ENCODE assay signal across 8 cellular contexts in the genomic region with DNA sequence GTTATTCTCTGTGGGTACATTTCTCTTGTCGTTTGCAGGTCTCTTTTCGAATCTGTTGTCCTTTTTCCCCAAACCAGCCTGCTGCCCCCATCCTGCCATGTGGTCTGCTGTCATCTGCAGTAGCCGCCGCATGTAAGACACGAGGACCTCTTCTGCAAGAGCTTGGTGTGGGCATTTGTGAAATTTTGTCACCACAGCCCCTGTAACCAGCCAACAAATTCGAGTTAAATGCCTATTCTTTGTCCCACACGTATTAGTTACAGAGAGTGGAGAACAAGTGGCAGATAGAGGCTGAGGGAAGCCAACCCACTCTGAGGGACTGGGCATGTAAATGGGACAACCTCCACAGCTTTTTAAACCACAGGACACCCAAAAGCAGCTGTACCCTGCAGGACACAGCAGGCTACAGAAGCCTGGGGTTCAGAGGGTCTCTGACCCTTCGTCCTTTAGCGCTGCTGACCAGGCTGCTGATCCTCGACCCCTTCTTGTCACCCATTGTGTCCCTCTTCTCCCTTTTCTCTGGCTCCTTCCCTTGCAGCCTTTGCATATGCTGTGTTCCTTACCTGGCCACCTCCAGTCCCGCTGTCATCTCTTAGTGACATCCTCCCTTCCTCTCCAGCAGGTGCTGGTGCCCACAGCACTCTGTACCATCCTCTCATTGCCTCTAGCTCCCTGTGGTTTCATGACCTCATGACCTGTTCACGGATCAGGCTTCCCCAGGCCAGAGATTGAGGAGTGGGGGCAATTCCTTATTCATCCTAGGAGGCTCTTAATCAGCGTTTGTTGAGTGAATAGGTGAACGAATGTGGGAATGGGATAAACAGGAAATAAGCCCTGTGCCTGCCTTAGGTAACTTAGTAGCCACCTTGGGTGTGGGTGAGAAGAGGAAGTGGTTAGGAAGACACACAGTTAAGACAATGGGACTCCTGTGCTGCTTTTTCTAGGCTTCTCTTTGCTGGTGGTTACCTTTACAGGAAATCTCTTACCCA. TPM values are rescaled to one million over a fixed set of nuclear protein-coding genes. Genes with fewer than 3 reads are reported as not detected.
A peak's percentile ranks its signal among the peaks of the same experiment; 100 is the strongest.
DNase-seq lines count a peak whose midpoint lies in the region; ATAC-seq and TF ChIP-seq lines count a peak whose summit lies in the region.

No MANE protein-coding gene starts in this region.

- 72% methylated on average over 14 of the region's 14 CpGs for WGBS in SK-N-SH (ENCODE audit: low lambda C conversion rate)

- no peaks in the 10 kb centered on the region for H3K9me3 Mint-ChIP-seq in Calu3 (ENCODE audit: low read depth, unreplicated experiment)
- H3K9me3 Mint-ChIP-seq in effector memory CD8-positive, alpha-beta T cell, result no peaks in the 10 kb centered on the region

- H3K36me3 ChIP-seq in SK-N-SH (replicated peaks in 1 of 2; ENCODE audit: control insufficient read depth in 1 of 2, insufficient read depth in 2 of 2, low read length in 1 of 2) (no peaks in the 10 kb centered on the region), tibial artery (peaks cover 0 to 5% (median 0%) of the 10 kb centered on the region in 3 donors)

- H3K9me2 ChIP-seq in SK-N-SH, result no peaks in the 10 kb centered on the region

- no peak overlapping the region for H2AFZ ChIP-seq in SK-N-SH (ENCODE audit: low read depth)

- POLR2A ChIA-PET in SK-N-SH (lab: Yijun Ruan, JAX), result no interaction called here

- no peak for TF ChIP-seq EP300 in SK-N-SH (IDR thresholded peaks at IDR 0.05; ENCODE audit: borderline replicate concordance in 1 of 2, low read depth in 1 of 2, low read length in 1 of 2)

- no peaks in the 10 kb centered on the region for H3K27me3 ChIP-seq in SK-N-SH (ENCODE audit: insufficient read depth)
- H3K27me3 ChIP-seq in tibial artery, result no peaks in the 10 kb centered on the region

- H3F3A ChIP-seq in SK-N-SH (replicated peaks; ENCODE audit: insufficient read depth), result peaks cover 14% of the 10 kb centered on the region

- ATAC-seq in HG02852 (IDR thresholded peaks at IDR 0.05; ENCODE audit: unreplicated experiment), result peak; percentile 60
- peak; percentile 83 for ATAC-seq in effector memory CD8-positive, alpha-beta T cell (replicated peaks)

- no peak overlapping the region for H3K4me2 ChIP-seq in SK-N-SH

- H3K9ac ChIP-seq in SK-N-SH, result no peak overlapping the region

- H3K4me1 Mint-ChIP-seq in Calu3 (ENCODE audit: low read depth, unreplicated experiment), result peaks cover 85% of the 10 kb centered on the region
- peaks cover 65 to 76% of the 10 kb centered on the region in 2 donors for H3K4me1 Mint-ChIP-seq in effector memory CD8-positive, alpha-beta T cell (ENCODE audit: low read depth in 2 of 2)

- H3K36me3 Mint-ChIP-seq in Calu3 (ENCODE audit: insufficient read depth, unreplicated experiment), result peaks cover 64% of the 10 kb centered on the region
- peaks cover 14% of the 10 kb centered on the region for H3K36me3 Mint-ChIP-seq in effector memory CD8-positive, alpha-beta T cell (ENCODE audit: insufficient read depth)

- no peaks in the 10 kb centered on the region for H4K20me1 ChIP-seq in SK-N-SH (ENCODE audit: insufficient read depth)

- no peak overlapping the region for H3K27ac ChIP-seq in SK-N-SH (ENCODE audit: low read depth in 2 of 2, low read length in 1 of 2)
- H3K27ac ChIP-seq in tibial artery, result no peak overlapping the region

- BruUV-seq in Calu3 (replicated peaks; lab: Mats Ljungman, UMichigan), result no TSS peak

- no peak overlapping the region for H3K4me3 ChIP-seq in SK-N-SH (ENCODE audit: low read depth in 2 of 2, low read length in 1 of 2)
- H3K4me3 ChIP-seq in tibial artery, result no peak overlapping the region

- TF ChIP-seq RAD21 in SK-N-SH (IDR thresholded peaks at IDR 0.05; ENCODE audit: low read length), result no peak

- peaks cover 68% of the 10 kb centered on the region for H3K79me2 ChIP-seq in SK-N-SH (ENCODE audit: insufficient read depth)

- CTCF ChIA-PET in Calu3 (lab: Charles Lee), result interaction anchor here (0.5 to 3.0 kb wide), 14 partner anchors 15 to 702 kb away, joined by 3 to 84 read pairs (median 8); partner anchors contain the start of gene ITGA6
- CTCF ChIA-PET in SK-N-SH (lab: Yijun Ruan, JAX), result interaction anchor here (0.8 to 12.4 kb wide), 60 partner anchors 9 to 889 kb away, joined by 3 to 346 read pairs (median 5); partner anchors contain the start of genes DLX2 and ITGA6

- H3K9me3 ChIP-seq in SK-N-SH, result no peaks in the 10 kb centered on the region
- no peaks in the 10 kb centered on the region for H3K9me3 ChIP-seq in tibial artery

- TF ChIP-seq CTCF in Calu3 (IDR thresholded peaks at IDR 0.05; ENCODE audit: unreplicated experiment) (no peak), SK-N-SH (IDR thresholded peaks at IDR 0.05) (no peak), tibial artery (IDR thresholded peaks at IDR 0.05) (no peak)

- intact Hi-C loops in Calu3 (cut with micrococcal nuclease; ENCODE audit: unreplicated experiment) (loop anchor here (5.0 to 10.0 kb wide), 2 partner anchors 168 to 210 kb away; no protein-coding TSS in a partner anchor), tibial artery (cut with DNase I; ENCODE audit: low total_unique reads) (loop anchor here (10.0 kb wide), 1 partner anchor 252 kb away; no protein-coding TSS in a partner anchor)

- H3K4me3 Mint-ChIP-seq in Calu3 (ENCODE audit: low read depth, unreplicated experiment), result peak overlapping the region; percentile 33
- peak overlapping the region; percentile 67 to 83 for H3K4me3 Mint-ChIP-seq in effector memory CD8-positive, alpha-beta T cell

- DNase-seq in Calu3 (peak; percentile 54), SKM-1 (lab: John Stamatoyannopoulos, UW; ENCODE audit: unreplicated experiment) (peak; percentile 83), pons (ENCODE audit: low spot score) (no peak), SK-N-SH (no peak), tibial artery (no peak), NCI-H1930 (lab: John Stamatoyannopoulos, UW) (no peak)
- DNase-seq in effector memory CD8-positive, alpha-beta T cell, result peak; percentile 40 to 46 (median 42)

- peak overlapping the region; percentile 94 for H3K27ac Mint-ChIP-seq in Calu3 (ENCODE audit: unreplicated experiment)
- peak overlapping the region; percentile 69 to 84 for H3K27ac Mint-ChIP-seq in effector memory CD8-positive, alpha-beta T cell

- peaks cover 6 to 11% of the 10 kb centered on the region in 2 experiments; a peak in 3 of 4 replicates for H3K4me1 ChIP-seq in SK-N-SH (ENCODE audit: control insufficient read depth in 1 of 2, insufficient read depth in 2 of 2, low read depth in 1 of 2, low read length in 1 of 2)
- H3K4me1 ChIP-seq in tibial artery, result peaks cover 0 to 23% (median 0%) of the 10 kb centered on the region in 4 donors

- H3K27me3 Mint-ChIP-seq in Calu3 (ENCODE audit: unreplicated experiment), result no peaks in the 10 kb centered on the region
- no peaks in the 10 kb centered on the region for H3K27me3 Mint-ChIP-seq in effector memory CD8-positive, alpha-beta T cell

TF ChIP-seq in SK-N-SH, 30 proteins besides CTCF, POLR2A, EP300 and RAD21 (continues in another document):
- TF ChIP-seq USF2 (IDR thresholded peaks at IDR 0.05; ENCODE audit: borderline replicate concordance, low read depth, low read length) (no peak), PBX3 (IDR thresholded peaks at IDR 0.05) (no peak), RXRA (IDR thresholded peaks at IDR 0.05; ENCODE audit: borderline replicate concordance, low read depth) (no peak), FOXJ3 (CRISPR knock-in tag; IDR thresholded peaks at IDR 0.05) (no peak), NRF1 (IDR thresholded peaks at IDR 0.05; ENCODE audit: low read depth, low read length) (no peak), RCOR1 (IDR thresholded peaks at IDR 0.05; ENCODE audit: low read length) (no peak), ELF1 (IDR thresholded peaks at IDR 0.05) (no peak), GATA2 (CRISPR knock-in tag; IDR thresholded peaks at IDR 0.05) (no peak), TAF1 (IDR thresholded peaks at IDR 0.05; ENCODE audit: borderline replicate concordance, low read depth, low read length) (no peak), RFX5 (IDR thresholded peaks at IDR 0.05; ENCODE audit: low read length) (no peak), TCF12 (IDR thresholded peaks at IDR 0.05) (no peak), CHD2 (IDR thresholded peaks at IDR 0.05; ENCODE audit: low read length, partially characterized antibody) (no peak), EZH2phosphoT487 (IDR thresholded peaks at IDR 0.05; ENCODE audit: borderline replicate concordance, low read depth) (no peak)
- TF ChIP-seq, protein P1, sequence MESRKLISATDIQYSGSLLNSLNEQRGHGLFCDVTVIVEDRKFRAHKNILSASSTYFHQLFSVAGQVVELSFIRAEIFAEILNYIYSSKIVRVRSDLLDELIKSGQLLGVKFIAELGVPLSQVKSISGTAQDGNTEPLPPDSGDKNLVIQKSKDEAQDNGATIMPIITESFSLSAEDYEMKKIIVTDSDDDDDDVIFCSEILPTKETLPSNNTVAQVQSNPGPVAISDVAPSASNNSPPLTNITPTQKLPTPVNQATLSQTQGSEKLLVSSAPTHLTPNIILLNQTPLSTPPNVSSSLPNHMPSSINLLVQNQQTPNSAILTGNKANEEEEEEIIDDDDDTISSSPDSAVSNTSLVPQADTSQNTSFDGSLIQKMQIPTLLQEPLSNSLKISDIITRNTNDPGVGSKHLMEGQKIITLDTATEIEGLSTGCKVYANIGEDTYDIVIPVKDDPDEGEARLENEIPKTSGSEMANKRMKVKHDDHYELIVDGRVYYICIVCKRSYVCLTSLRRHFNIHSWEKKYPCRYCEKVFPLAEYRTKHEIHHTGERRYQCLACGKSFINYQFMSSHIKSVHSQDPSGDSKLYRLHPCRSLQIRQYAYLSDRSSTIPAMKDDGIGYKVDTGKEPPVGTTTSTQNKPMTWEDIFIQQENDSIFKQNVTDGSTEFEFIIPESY (IDR thresholded peaks at IDR 0.05; ENCODE audit: borderline replicate concordance, low read depth), result no peak

RNA-seq across cellular contexts. Expression of gene ITGA6, which starts 35.3 kb away (rescaled TPM):
- 242 and 270 TPM in 2 replicates for total RNA-seq in Calu3 (2022)
- polyA plus RNA-seq in SK-N-SH (2012; rRNA removed), result 25.9 and 26.0 TPM in 2 replicates
- polyA plus RNA-seq in SK-N-SH (2012; cell fraction: cytosol; rRNA removed), result 32.9 and 33.9 TPM in 2 replicates
- polyA plus RNA-seq in SK-N-SH (2012; cell fraction: nucleus; rRNA removed), result 21.2 and 45.3 TPM in 2 replicates

Comparison
In these comparisons a context has a peak if more than half of its experiments do, and no peak if none do; other contexts are left out.
1. DNase-seq: peak in Calu3 (single experiment), SKM-1 (single experiment) and effector memory CD8-positive, alpha-beta T cell (3 of 3); none in pons (single experiment), SK-N-SH (single experiment), tibial artery (0 of 2) and NCI-H1930 (0 of 2).